In genomic region chr18:24595556-24595955, GRCh38 we compare ENCODE assay signal across 14 cellular contexts.
"Had no signal": no experiment of that assay in that cellular context is flagged by ENCODE, and none has a peak within 500 bp of the region (broad histone marks: within the 10 kb centered on the region; RNA-seq: fewer than 3 reads in every experiment).

No MANE protein-coding gene starts in this region.

- H3K4me1 Mint-ChIP-seq: activated CD4-positive, alpha-beta T cell treated with anti-CD3 and anti-CD28 coated beads, Interleukin-2, amount 10 ng/mL, durations not matched to agents 7 days and 5 days; activated naive CD8-positive, alpha-beta T cell treated with anti-CD3 and anti-CD28 coated beads, Interleukin-2, amount 50 U/mL, for 24 hours; nephron; stimulated activated effector memory CD8-positive, alpha-beta T cell treated with anti-CD3 and anti-CD28 coated beads, Interleukin-12 subunit alpha, Interleukin-12 subunit beta, amount 100 ng/mL, for 72 hours had no signal

- H3K36me3 ChIP-seq: ascending aorta, gastrocnemius medialis, left ventricle myocardium inferior, ovary, tibial nerve had no signal

- H3K27ac Mint-ChIP-seq: activated CD4-positive, alpha-beta T cell treated with anti-CD3 and anti-CD28 coated beads, Interleukin-2, amount 10 ng/mL, durations not matched to agents 7 days and 5 days; activated naive CD8-positive, alpha-beta T cell treated with anti-CD3 and anti-CD28 coated beads, Interleukin-2, amount 50 U/mL, for 24 hours; stimulated activated effector memory CD8-positive, alpha-beta T cell treated with anti-CD3 and anti-CD28 coated beads, Interleukin-12 subunit alpha, Interleukin-12 subunit beta, amount 100 ng/mL, for 72 hours; T-helper 2 cell treated with Interferon-gamma antibody and Interleukin-4, amounts not matched to agents 5 μg/mL and 100 μg/mL, for 36 hours had no signal

- H3K9me3 ChIP-seq: ascending aorta, gastrocnemius medialis, ovary, tibial nerve had no signal

- H3K36me3 Mint-ChIP-seq: stimulated activated effector memory CD8-positive, alpha-beta T cell treated with anti-CD3 and anti-CD28 coated beads, Interleukin-12 subunit alpha, Interleukin-12 subunit beta, amount 100 ng/mL, for 72 hours had no signal

- H3K4me3 Mint-ChIP-seq: activated CD4-positive, alpha-beta T cell treated with anti-CD3 and anti-CD28 coated beads, Interleukin-2, amount 10 ng/mL, durations not matched to agents 7 days and 5 days; activated naive CD8-positive, alpha-beta T cell treated with anti-CD3 and anti-CD28 coated beads, Interleukin-2, amount 50 U/mL, for 24 hours; nephron; stimulated activated effector memory CD8-positive, alpha-beta T cell treated with anti-CD3 and anti-CD28 coated beads, Interleukin-12 subunit alpha, Interleukin-12 subunit beta, amount 100 ng/mL, for 72 hours; T-helper 2 cell treated with Interferon-gamma antibody and Interleukin-4, amounts not matched to agents 5 μg/mL and 100 μg/mL, for 36 hours had no signal

- H3K9me3 Mint-ChIP-seq: activated CD4-positive, alpha-beta T cell treated with anti-CD3 and anti-CD28 coated beads, Interleukin-2, amount 10 ng/mL, durations not matched to agents 7 days and 5 days; activated naive CD8-positive, alpha-beta T cell treated with anti-CD3 and anti-CD28 coated beads, Interleukin-2, amount 50 U/mL, for 24 hours; nephron; stimulated activated effector memory CD8-positive, alpha-beta T cell treated with anti-CD3 and anti-CD28 coated beads, Interleukin-12 subunit alpha, Interleukin-12 subunit beta, amount 100 ng/mL, for 72 hours; T-helper 2 cell treated with Interferon-gamma antibody and Interleukin-4, amounts not matched to agents 5 μg/mL and 100 μg/mL, for 36 hours had no signal

- DNase-seq: activated CD4-positive, alpha-beta T cell treated with anti-CD3 and anti-CD28 coated beads, Interleukin-2, amount 10 ng/mL, durations not matched to agents 7 days and 5 days; activated CD8-positive, alpha-beta memory T cell treated with anti-CD3 and anti-CD28 coated beads, Interleukin-2, amount 50 U/mL, for 48 hours; activated naive CD4-positive, alpha-beta T cell treated with Interleukin-2 at 50 U/mL for 16 hours; activated naive CD8-positive, alpha-beta T cell treated with anti-CD3 and anti-CD28 coated beads, Interleukin-2, amount 50 U/mL, for 24 hours; dermis blood vessel endothelial cell; gastrocnemius medialis; left ventricle myocardium inferior; ovary; stimulated activated CD4-positive, alpha-beta T cell treated with anti-CD3 and anti-CD28 coated beads, Interleukin-12 subunit alpha, Interleukin-12 subunit beta, amount 100 ng/mL, for 4 hours had no signal

- H3K4me3 ChIP-seq: ascending aorta, gastrocnemius medialis, left ventricle myocardium inferior, ovary, tibial nerve had no signal

- H3K27me3 ChIP-seq: ascending aorta, gastrocnemius medialis, ovary, tibial nerve had no signal

- H3K27ac ChIP-seq: ascending aorta, gastrocnemius medialis, left ventricle myocardium inferior, ovary, tibial nerve had no signal

- H3K4me1 ChIP-seq: ascending aorta, gastrocnemius medialis, left ventricle myocardium inferior, tibial nerve had no signal

- ATAC-seq: activated naive CD8-positive, alpha-beta T cell treated with anti-CD3 and anti-CD28 coated beads, Interleukin-2, amount 50 U/mL, for 24 hours; gastrocnemius medialis; stimulated activated effector memory CD8-positive, alpha-beta T cell treated with anti-CD3 and anti-CD28 coated beads, Interleukin-12 subunit alpha, Interleukin-12 subunit beta, amount 100 ng/mL, for 72 hours had no signal
